ENCODE assay signal across 10 cellular contexts in the genomic region with DNA sequence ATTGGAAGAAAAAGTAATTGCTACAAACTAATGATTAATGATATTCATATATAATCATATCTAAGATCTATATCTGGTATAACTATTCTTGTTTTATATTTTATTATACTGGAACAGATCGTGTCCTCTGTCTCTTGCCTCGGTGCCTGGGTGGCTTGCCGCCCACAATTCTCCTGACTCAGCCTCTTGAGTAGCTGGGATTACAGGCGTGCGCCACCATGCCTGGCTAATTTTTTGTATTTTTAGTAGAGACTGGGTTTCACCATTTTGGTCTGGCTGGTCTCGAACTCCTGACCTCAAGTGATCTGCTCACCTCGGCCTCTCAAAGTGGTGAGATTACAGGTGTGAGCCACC. TPM values are rescaled to one million over a fixed set of nuclear protein-coding genes. Genes with fewer than 3 reads are reported as not detected.
DNase-seq lines count a peak whose midpoint lies in the region; ATAC-seq and TF ChIP-seq lines count a peak whose summit lies in the region.
"Not testable (repeated sequence)": the region's sequence is repeated elsewhere in the genome, so short reads cannot be mapped to it uniquely, and the experiment has no call there.
"Had no signal": no experiment of that assay in that cellular context is flagged by ENCODE, and none has a peak within 500 bp of the region (broad histone marks: within the 10 kb centered on the region; RNA-seq: fewer than 3 reads in every experiment).

No MANE protein-coding gene starts in this region.

- TF ChIP-seq CTCF in DOHH2 (IDR thresholded peaks at IDR 0.05; ENCODE audit: low read depth, low read length, poor library complexity, severe bottlenecking); neutrophil (IDR thresholded peaks at IDR 0.05): not testable (repeated sequence)
- peak; percentile 65; the same call in 1 of the 2 replicates for TF ChIP-seq CTCF in Panc1 (IDR thresholded peaks at IDR 0.05)
- TF ChIP-seq CTCF in VCaP (conservative IDR thresholded peaks at IDR 0.05) = peak; percentile 20

- not testable (repeated sequence) for ATAC-seq in Panc1; memory B cell (ENCODE audit: low read depth)

- peak overlapping the region; percentile 70 to 94 (median 85) for H3K4me2 ChIP-seq in BLaER1 treated with 17β-estradiol and CSF1 and Interleukin-3, amounts not matched to agents 10 nM and 100 nM
- peak overlapping the region; percentile 80 for H3K4me2 ChIP-seq in DOHH2 (ENCODE audit: low read length)

- POLR2A ChIA-PET in Panc1 (lab: Charles Lee) = not testable (repeated sequence)

- in situ Hi-C loops in Panc1 (cut with HindIII; ENCODE audit: low pct_unique_long_range_greater_than_20kb, low sequenced_read_pairs) = not testable (repeated sequence)

- peak overlapping the region in 10 of 11 experiments; percentile 84 to 97 (median 94); a peak in 20 of 22 replicates for H3K27ac ChIP-seq in BLaER1 treated with 17β-estradiol and CSF1 and Interleukin-3, amounts not matched to agents 10 nM and 100 nM
- H3K27ac ChIP-seq in DOHH2 (ENCODE audit: low read depth, low read length) (peak overlapping the region; percentile 92), neutrophil (peak overlapping the region; percentile 72)
- H3K27ac ChIP-seq in Panc1 (ENCODE audit: low read length); VCaP: not testable (repeated sequence)

- CTCF ChIA-PET in Panc1 (lab: Charles Lee) = interaction anchor here (0.6 kb wide), 1 partner anchor 62 kb away, joined by 3 read pairs; no protein-coding TSS in a partner anchor

- H3K4me1 Mint-ChIP-seq in memory B cell = peaks cover 14% of the 10 kb centered on the region

- H3K27me3 ChIP-seq in BLaER1 treated with 17β-estradiol and CSF1 and Interleukin-3, amounts not matched to agents 10 nM and 100 nM; DOHH2 (ENCODE audit: control insufficient read depth, low read length); Panc1 (ENCODE audit: control insufficient read depth, insufficient read depth, low read length); neutrophil: not testable (repeated sequence)

- peaks cover 0 to 25% (median 7%) of the 10 kb centered on the region in 11 experiments; a peak in 11 of 22 replicates for H3K36me3 ChIP-seq in BLaER1 treated with 17β-estradiol and CSF1 and Interleukin-3, amounts not matched to agents 10 nM and 100 nM
- peaks cover 45% of the 10 kb centered on the region for H3K36me3 ChIP-seq in DOHH2 (ENCODE audit: control insufficient read depth, low read length)
- not testable (repeated sequence) for H3K36me3 ChIP-seq in Panc1 (ENCODE audit: control insufficient read depth, insufficient read depth, low read length); neutrophil

- H3K27ac Mint-ChIP-seq in memory B cell = peak overlapping the region; percentile 24

- H3K36me3 Mint-ChIP-seq in memory B cell = not testable (repeated sequence)

- H3F3A ChIP-seq in DOHH2 (ENCODE audit: control insufficient read depth, insufficient read depth) = peaks cover 28% of the 10 kb centered on the region

- H4K20me1 ChIP-seq in BLaER1 treated with 17β-estradiol and CSF1 and Interleukin-3, amounts not matched to agents 10 nM and 100 nM; DOHH2 (ENCODE audit: control insufficient read depth, insufficient read depth, low read depth, low read length): not testable (repeated sequence)

- H3K4me3 Mint-ChIP-seq in memory B cell = not testable (repeated sequence)

- H3K79me2 ChIP-seq in DOHH2 (ENCODE audit: control insufficient read depth, low read length) = peaks cover 50% of the 10 kb centered on the region

- not testable (repeated sequence) for H3K9me2 ChIP-seq in DOHH2 (replicated peaks; ENCODE audit: control insufficient read depth, low read length)

- H3K9me3 Mint-ChIP-seq in memory B cell = not testable (repeated sequence)

- BruUV-seq in Panc1 (replicated peaks; lab: Mats Ljungman, UMichigan) = not testable (repeated sequence)

- intact Hi-C loops in Panc1 (cut with micrococcal nuclease; ENCODE audit: unreplicated experiment) = not testable (repeated sequence)

- 0 out of 20 replicates have a peak overlapping the region, but pooled peaks of 2 of the 10 experiments have one; percentile 11 to 58 for H3K4me3 ChIP-seq in BLaER1 treated with 17β-estradiol and CSF1 and Interleukin-3, amounts not matched to agents 10 nM and 100 nM
- not testable (repeated sequence) for H3K4me3 ChIP-seq in DOHH2 (ENCODE audit: low read length); Panc1 (ENCODE audit: low read depth in 2 of 2, low read length in 2 of 2); neutrophil (ENCODE audit: low read depth in 1 of 2, low read length in 1 of 2)

- H3K27me3 Mint-ChIP-seq in memory B cell = not testable (repeated sequence)

- peak overlapping the region in 10 of 11 experiments; percentile 71 to 87 (median 81); a peak in 18 of 22 replicates for H3K9ac ChIP-seq in BLaER1 treated with 17β-estradiol and CSF1 and Interleukin-3, amounts not matched to agents 10 nM and 100 nM

- peaks cover 40 to 59% (median 52%) of the 10 kb centered on the region in 10 experiments for H3K4me1 ChIP-seq in BLaER1 treated with 17β-estradiol and CSF1 and Interleukin-3, amounts not matched to agents 10 nM and 100 nM
- H3K4me1 ChIP-seq in DOHH2 (ENCODE audit: control insufficient read depth, low read length) (peaks cover 58% of the 10 kb centered on the region), neutrophil (ENCODE audit: control insufficient read depth in 1 of 2, insufficient read depth in 1 of 2, low read depth in 1 of 2, low read length in 1 of 2) (peaks cover 38 to 41% of the 10 kb centered on the region in 2 experiments)
- not testable (repeated sequence) for H3K4me1 ChIP-seq in Panc1 (ENCODE audit: control insufficient read depth, insufficient read depth, low read length)

- not testable (repeated sequence) for DNase-seq in Panc1 (ENCODE audit: low read depth, low spot score); memory B cell (ENCODE audit: low spot score in 2 of 2)

- not testable (repeated sequence) for H3K9me3 ChIP-seq in BLaER1 treated with 17β-estradiol and CSF1 and Interleukin-3, amounts not matched to agents 10 nM and 100 nM (replicated peaks in 1 of 11); DOHH2 (ENCODE audit: control insufficient read depth, insufficient read depth, low read length); Panc1 (ENCODE audit: control insufficient read depth, insufficient read depth, low read depth, low read length); neutrophil

RNA-seq across cellular contexts. Expression of a gene that starts 6.4 kb away (rescaled TPM):
- total RNA-seq in Panc1 (2021; ENCODE audit: unreplicated experiment) = 1.5 TPM
- polyA plus RNA-seq in Panc1 (2012; ENCODE audit: insufficient read length) = 2.8 TPM

RNA-seq across cellular contexts. Expression of a gene that starts 19.4 kb away (rescaled TPM):
- total RNA-seq in Panc1 (2021; ENCODE audit: unreplicated experiment) = not detected
- polyA plus RNA-seq in Panc1 (2012; ENCODE audit: insufficient read length) = 0.63 TPM
- total RNA-seq: G401, HFFc6 had no signal
- polyA plus RNA-seq: IgD-negative memory B cell had no signal

RNA-seq across cellular contexts. Expression of a gene that starts 21.7 kb away (rescaled TPM):
- total RNA-seq in Panc1 (2021; ENCODE audit: unreplicated experiment) = not detected
- not detected for polyA plus RNA-seq in Panc1 (2012; ENCODE audit: insufficient read length)
- total RNA-seq: CD4-positive, alpha-beta memory T cell; G401 had no signal
- polyA plus RNA-seq: CD4-positive, alpha-beta memory T cell; IgD-negative memory B cell had no signal
